8 cellular contexts compared by ENCODE assay signal in genomic region chr14:94129111-94129757, GRCh38. TPM values are rescaled to one million over a fixed set of nuclear protein-coding genes. Genes with fewer than 3 reads are reported as not detected.
DNase-seq lines count a peak whose midpoint lies in the region; ATAC-seq, FAIRE-seq and TF ChIP-seq lines count a peak whose summit lies in the region.

IFI27L2 (minus strand) TSS chr14:94129604; CDS start chr14:94129564, 40 bp downstream.

- peaks cover 14% of the 10 kb centered on the region in 2 experiments for H3K4me1 ChIP-seq in neutrophil (ENCODE audit: control insufficient read depth in 1 of 2, insufficient read depth in 1 of 2, low read depth in 1 of 2, low read length in 1 of 2)

- peaks cover 27% of the 10 kb centered on the region for H3K27me3 ChIP-seq in neutrophil

- peak within 1 kb of the TSS; percentile 70 to 73 for H3K4me3 ChIP-seq in neutrophil (ENCODE audit: low read depth in 1 of 2, low read length in 1 of 2)

- in situ Hi-C loops in KBM-7 (cut with MboI; ENCODE audit: low pct_unique_long_range_greater_than_20kb, low sequenced_read_pairs): no loop called here

- TF ChIP-seq CTCF in neutrophil (IDR thresholded peaks at IDR 0.05): peak; percentile 55
- TF ChIP-seq CTCF in subcutaneous adipose tissue (IDR thresholded peaks at IDR 0.05; ENCODE audit: low read depth): no peak

- peak; percentile 95 for ATAC-seq in GM21717 (IDR thresholded peaks at IDR 0.05; ENCODE audit: unreplicated experiment)

- H3K36me3 ChIP-seq in neutrophil: no peaks in the 10 kb centered on the region

- peak within 1 kb of the TSS; percentile 1 for H3K27ac ChIP-seq in neutrophil

- no peak for FAIRE-seq in frontal cortex (lab: Jason Lieb, UNC)

- DNase-seq in EH (ENCODE audit: low read depth): peak; percentile 88
- DNase-seq in KBM-7: peak; percentile 57
- peak; percentile 67 for DNase-seq in SHP77 treated with DMSO at 0.1 percent for 48 hours (lab: John Stamatoyannopoulos, UW)
- peak; percentile 12 to 55 (median 33) for DNase-seq in activated naive CD4-positive, alpha-beta T cell (lab: John Stamatoyannopoulos, UW)
- peak; percentile 65 to 80 for DNase-seq in frontal cortex (ENCODE audit: low spot score in 2 of 2)

- no peaks in the 10 kb centered on the region for H3K9me3 ChIP-seq in neutrophil

RNA-seq across cellular contexts. Expression of gene IFI27L2, which starts in this region (rescaled TPM):
- total RNA-seq in frontal cortex (17.9 TPM), subcutaneous adipose tissue (100 to 1,000 TPM in 1 of 4 donors, 10 to 100 TPM in 3; 20.7 to 102 (median 85.3) TPM)

Comparison
In these comparisons a context has a peak if more than half of its experiments do, and no peak if none do; other contexts are left out.
1. Peak in every context shown above with its lines: DNase-seq, ATAC-seq, H3K4me3 ChIP-seq and H3K27ac ChIP-seq.
2. DNase-seq: peak in every context shown above with its lines; median percentile 88 in EH; 72 in frontal cortex; 67 in SHP77 treated with DMSO at 0.1 percent for 48 hours; 57 in KBM-7; 33 in activated naive CD4-positive, alpha-beta T cell.